28 cellular contexts compared by ENCODE assay signal in the genomic region with DNA sequence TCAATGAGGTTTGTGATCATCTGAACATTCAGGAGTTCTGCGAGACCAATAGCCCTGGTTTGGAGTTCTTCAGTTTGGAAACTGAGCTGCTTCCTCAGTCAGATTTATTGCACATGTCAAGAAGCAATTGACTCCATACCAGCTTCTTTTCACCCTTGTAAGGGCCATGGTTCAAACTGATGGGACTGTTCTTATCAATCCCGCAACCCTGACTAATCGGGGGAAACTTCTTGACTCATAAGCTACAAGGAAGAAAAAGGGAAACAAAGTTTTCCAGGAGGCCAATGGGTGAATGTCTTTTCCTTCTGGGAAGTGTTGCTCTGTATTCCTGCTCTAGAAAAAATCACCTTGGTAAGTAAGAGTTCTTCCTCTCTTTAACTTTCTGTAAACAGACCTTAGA.
"Had no signal": no experiment of that assay in that cellular context is flagged by ENCODE, and none has a peak within 500 bp of the region (broad histone marks: within the 10 kb centered on the region; RNA-seq: fewer than 3 reads in every experiment).

No MANE protein-coding gene starts in this region.

- ATAC-seq: stimulated activated effector memory CD8-positive, alpha-beta T cell treated with anti-CD3 and anti-CD28 coated beads, Interleukin-12 subunit alpha, Interleukin-12 subunit beta, amount 100 ng/mL, for 72 hours; stimulated activated memory B cell treated with anti-CD40 and anti-IgM and Interleukin-4, amounts not matched to agents 10 μg/mL and 1 μg/mL and 100 μg/mL, for 72 hours; stimulated activated naive B cell treated with anti-CD40 and anti-IgM and Interleukin-4, amounts not matched to agents 10 μg/mL and 1 μg/mL and 100 μg/mL, for 72 hours; stimulated activated naive CD8-positive, alpha-beta T cell treated with anti-CD3 and anti-CD28 coated beads, Interleukin-15, amount 100 ng/mL, for 72 hours; stimulated activated naive CD8-positive, alpha-beta T cell treated with anti-CD3 and anti-CD28 coated beads, Interleukin-15, Interleukin-2, amounts not matched to agents 100 U/mL and 50 U/mL, for 24 hours; upper lobe of right lung had no signal

- H3K4me3 Mint-ChIP-seq: stimulated activated effector memory CD8-positive, alpha-beta T cell treated with anti-CD3 and anti-CD28 coated beads, Interleukin-12 subunit alpha, Interleukin-12 subunit beta, amount 100 ng/mL, for 72 hours; stimulated activated memory B cell treated with anti-CD40 and anti-IgM and Interleukin-4, amounts not matched to agents 10 μg/mL and 1 μg/mL and 100 μg/mL, for 72 hours; stimulated activated naive B cell treated with anti-CD40 and anti-IgM and Interleukin-4, amounts not matched to agents 10 μg/mL and 1 μg/mL and 100 μg/mL, for 72 hours; stimulated activated naive CD8-positive, alpha-beta T cell treated with anti-CD3 and anti-CD28 coated beads, Interleukin-15, amount 100 ng/mL, for 72 hours; stimulated activated naive CD8-positive, alpha-beta T cell treated with anti-CD3 and anti-CD28 coated beads, Interleukin-15, Interleukin-2, amounts not matched to agents 100 ng/mL and 50 ng/mL, for 24 hours; type B pancreatic cell had no signal

- H3K36me3 Mint-ChIP-seq: stimulated activated effector memory CD8-positive, alpha-beta T cell treated with anti-CD3 and anti-CD28 coated beads, Interleukin-12 subunit alpha, Interleukin-12 subunit beta, amount 100 ng/mL, for 72 hours; stimulated activated memory B cell treated with anti-CD40 and anti-IgM and Interleukin-4, amounts not matched to agents 10 μg/mL and 1 μg/mL and 100 μg/mL, for 72 hours; stimulated activated naive B cell treated with anti-CD40 and anti-IgM and Interleukin-4, amounts not matched to agents 10 μg/mL and 1 μg/mL and 100 μg/mL, for 72 hours had no signal

- H3K27ac Mint-ChIP-seq: stimulated activated effector memory CD8-positive, alpha-beta T cell treated with anti-CD3 and anti-CD28 coated beads, Interleukin-12 subunit alpha, Interleukin-12 subunit beta, amount 100 ng/mL, for 72 hours; stimulated activated memory B cell treated with anti-CD40 and anti-IgM and Interleukin-4, amounts not matched to agents 10 μg/mL and 1 μg/mL and 100 μg/mL, for 72 hours; stimulated activated naive B cell treated with anti-CD40 and anti-IgM and Interleukin-4, amounts not matched to agents 10 μg/mL and 1 μg/mL and 100 μg/mL, for 72 hours; stimulated activated naive CD8-positive, alpha-beta T cell treated with anti-CD3 and anti-CD28 coated beads, Interleukin-15, amount 100 ng/mL, for 72 hours; stimulated activated naive CD8-positive, alpha-beta T cell treated with anti-CD3 and anti-CD28 coated beads, Interleukin-15, Interleukin-2, amounts not matched to agents 100 ng/mL and 50 ng/mL, for 24 hours; type B pancreatic cell had no signal

- H3K4me1 ChIP-seq: stomach, suprapubic skin, testis, thyroid gland, tibial artery, tibial nerve, transverse colon, upper lobe of left lung, upper lobe of right lung, uterus, vagina had no signal

- H3K27me3 ChIP-seq: stomach, suprapubic skin, testis, thyroid gland, tibial artery, tibial nerve, transverse colon, upper lobe of left lung, upper lobe of right lung, uterus, vagina had no signal

- H3K9me3 ChIP-seq: suprapubic skin, testis, thoracic aorta, thyroid gland, tibial artery, tibial nerve, transverse colon, upper lobe of left lung, upper lobe of right lung, uterus, vagina had no signal

- H3K4me1 Mint-ChIP-seq: stimulated activated effector memory CD8-positive, alpha-beta T cell treated with anti-CD3 and anti-CD28 coated beads, Interleukin-12 subunit alpha, Interleukin-12 subunit beta, amount 100 ng/mL, for 72 hours; stimulated activated memory B cell treated with anti-CD40 and anti-IgM and Interleukin-4, amounts not matched to agents 10 μg/mL and 1 μg/mL and 100 μg/mL, for 72 hours; stimulated activated naive B cell treated with anti-CD40 and anti-IgM and Interleukin-4, amounts not matched to agents 10 μg/mL and 1 μg/mL and 100 μg/mL, for 72 hours had no signal

- H3K27me3 Mint-ChIP-seq: stimulated activated naive CD8-positive, alpha-beta T cell treated with anti-CD3 and anti-CD28 coated beads, Interleukin-15, amount 100 ng/mL, for 72 hours; type B pancreatic cell had no signal

- H3K36me3 ChIP-seq: stomach, suprapubic skin, thoracic aorta, thyroid gland, tibial artery, tibial nerve, transverse colon, upper lobe of left lung, upper lobe of right lung, uterus, vagina had no signal

- H3K9me3 Mint-ChIP-seq: stimulated activated effector memory CD8-positive, alpha-beta T cell treated with anti-CD3 and anti-CD28 coated beads, Interleukin-12 subunit alpha, Interleukin-12 subunit beta, amount 100 ng/mL, for 72 hours; stimulated activated naive CD8-positive, alpha-beta T cell treated with anti-CD3 and anti-CD28 coated beads, Interleukin-15, amount 100 ng/mL, for 72 hours had no signal

- H3K4me3 ChIP-seq: stomach, suprapubic skin, testis, thoracic aorta, thyroid gland, tibial artery, tibial nerve, transverse colon, upper lobe of left lung, upper lobe of right lung, uterus, vagina had no signal

- DNase-seq: stimulated activated CD4-positive, alpha-beta T cell treated with anti-CD3 and anti-CD28 coated beads, Interleukin-2, amount 100 ng/mL, for 48 hours; stimulated activated CD4-positive, alpha-beta T cell treated with anti-CD3 and anti-CD28 coated beads, Interleukin-4, amount 100 ng/mL, for 1 hour; stimulated activated CD4-positive, alpha-beta T cell treated with anti-CD3 and anti-CD28 coated beads, Interleukin-4, amount 100 ng/mL, for 24 hours; stimulated activated CD4-positive, alpha-beta T cell treated with anti-CD3 and anti-CD28 coated beads, Interleukin-4, amount 100 ng/mL, for 4 hours; stimulated activated CD8-positive, alpha-beta memory T cell treated with anti-CD3 and anti-CD28 coated beads, Interleukin-4, amount 100 ng/mL, for 48 hours; stimulated activated naive B cell treated with anti-CD40 and anti-IgM and Interleukin-4, amounts not matched to agents 10 μg/mL and 1 μg/mL and 100 μg/mL, for 72 hours; stimulated activated naive CD4-positive, alpha-beta T cell; stimulated activated naive CD4-positive, alpha-beta T cell treated with Interleukin-2 at 50 U/mL for 16 hours; stimulated activated naive CD8-positive, alpha-beta T cell treated with anti-CD3 and anti-CD28 coated beads, Interleukin-15, amount 100 ng/mL, for 72 hours; stimulated activated naive CD8-positive, alpha-beta T cell treated with anti-CD3 and anti-CD28 coated beads, Interleukin-15, Interleukin-2, amounts not matched to agents 100 U/mL and 50 U/mL, for 24 hours; stomach; substantia nigra; testis; thyroid gland; tibial artery; transverse colon; trophoblast cell; upper lobe of left lung; upper lobe of right lung; uterus had no signal

- H3K27ac ChIP-seq: stomach, suprapubic skin, testis, thoracic aorta, thyroid gland, tibial artery, tibial nerve, transverse colon, upper lobe of left lung, upper lobe of right lung, uterus, vagina had no signal
